Comparison of ENCODE assay signal across 11 cellular contexts in genomic region chr13:37158481-37158880, GRCh38. TPM values are rescaled to one million over a fixed set of nuclear protein-coding genes. Genes with fewer than 3 reads are reported as not detected.
"Had no signal": no experiment of that assay in that cellular context is flagged by ENCODE, and none has a peak within 500 bp of the region (broad histone marks: within the 10 kb centered on the region; RNA-seq: fewer than 3 reads in every experiment).

No MANE protein-coding gene starts in this region.

- H3K9ac ChIP-seq: GM23248 had no signal

- H3K27ac ChIP-seq: GM23248 had no signal

- H3K4me3 ChIP-seq: GM23248, GM23338, HAP-1 had no signal

- DNase-seq: GM23248, GOT3, H7, H9, HCEC 1CT, HFFc6 had no signal

- H2AFZ ChIP-seq: GM23248, GM23338 had no signal

- H3K36me3 ChIP-seq: HAP-1 had no signal

- H3K9me3 ChIP-seq: HAP-1 had no signal

- ATAC-seq: GM23338, HCT116 had no signal

- H3K4me2 ChIP-seq: GM23338 had no signal

- H3K4me1 ChIP-seq: HAP-1 had no signal

RNA-seq across cellular contexts. Expression of gene CSNK1A1L, which starts 53.0 kb away (rescaled TPM):
- total RNA-seq: GM23248, GM23338, H1, H4, H7, H9, HFFc6 had no signal
